Comparison of ENCODE assay signal across 13 cellular contexts in the genomic region with DNA sequence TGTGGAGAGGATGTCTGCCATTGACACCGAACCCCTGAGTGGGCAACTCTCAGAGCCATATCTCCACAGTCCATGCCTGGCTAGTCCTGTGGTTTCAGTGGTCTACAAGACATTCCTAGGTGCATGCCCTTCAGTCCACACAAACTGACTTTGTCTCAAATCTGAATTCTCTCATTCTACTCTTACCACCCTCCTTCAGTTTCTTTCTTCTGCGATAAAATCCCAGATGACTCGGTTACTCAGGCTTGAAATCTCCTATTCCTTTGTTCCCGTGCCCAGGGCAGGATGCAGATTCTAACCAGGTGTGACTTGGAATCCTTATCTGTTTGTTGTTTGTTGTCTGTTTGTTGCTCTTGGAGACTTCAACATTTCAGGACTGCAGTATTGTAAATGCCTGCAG. TPM values are rescaled to one million over a fixed set of nuclear protein-coding genes. Genes with fewer than 3 reads are reported as not detected.
DNase-seq lines count a peak whose midpoint lies in the region; ATAC-seq and TF ChIP-seq lines count a peak whose summit lies in the region.
"Had no signal": no experiment of that assay in that cellular context is flagged by ENCODE, and none has a peak within 500 bp of the region (broad histone marks: within the 10 kb centered on the region; RNA-seq: fewer than 3 reads in every experiment).

No MANE protein-coding gene starts in this region.

- DNase-seq in AG04450 (ENCODE audit: low read depth, low spot score) = no peak
- no peak for DNase-seq in ascending aorta (ENCODE audit: low spot score in 2 of 2)
- DNase-seq in lower lobe of right lung = no peak
- no peak for DNase-seq in NCI-H526 (lab: John Stamatoyannopoulos, UW)
- DNase-seq: activated CD4-positive, alpha-beta T cell treated with anti-CD3 and anti-CD28 coated beads, Interleukin-2, amount 50 U/mL, for 4 hours; activated naive CD4-positive, alpha-beta T cell treated with Interleukin-2 at 50 U/mL for 16 hours; HCEC 1CT; NCI-H774; SW 1271 had no signal

- POLR2A ChIA-PET in AG04450 (lab: Yijun Ruan, JAX) = no interaction called here

- H3K27ac ChIP-seq in AG04450 (ENCODE audit: low read depth, low read length) = peak overlapping the region; percentile 21
- peak overlapping the region; percentile 65 to 68 for H3K27ac ChIP-seq in ascending aorta
- peak overlapping the region; percentile 2 for H3K27ac ChIP-seq in lower lobe of right lung

- H3K4me3 ChIP-seq in AG04450 (ENCODE audit: low read depth, low read length) (no peak overlapping the region), ascending aorta (peak overlapping the region in 1 of 2 donors; percentile 29), lower lobe of right lung (no peak overlapping the region)

- no peaks in the 10 kb centered on the region for H3K27me3 ChIP-seq in AG04450 (ENCODE audit: control insufficient read depth, insufficient read depth, low read length)
- no peaks in the 10 kb centered on the region for H3K27me3 ChIP-seq in ascending aorta
- no peaks in the 10 kb centered on the region for H3K27me3 ChIP-seq in lower lobe of right lung (ENCODE audit: low read depth)

- intact Hi-C loops in ascending aorta (cut with DNase I) = no loop called here
- intact Hi-C loops in lower lobe of right lung (cut with DNase I) = no loop called here

- TF ChIP-seq CTCF in AG04450 (IDR thresholded peaks at IDR 0.05; ENCODE audit: low read depth, low read length) (no peak), ascending aorta (IDR thresholded peaks at IDR 0.05) (no peak), lower lobe of right lung (IDR thresholded peaks at IDR 0.05) (no peak)

- ATAC-seq in HG02610 (IDR thresholded peaks at IDR 0.05; ENCODE audit: unreplicated experiment) (peak; percentile 13), lower lobe of right lung (no peak), HG02885 (IDR thresholded peaks at IDR 0.05; ENCODE audit: poor library complexity, unreplicated experiment) (no peak), HG03175 (IDR thresholded peaks at IDR 0.05; ENCODE audit: unreplicated experiment) (no peak), esophagus mucosa (no peak)

- CTCF ChIA-PET in AG04450 (lab: Charles Lee) = interaction anchor here (0.7 to 1.9 kb wide), 3 partner anchors 9 to 58 kb away, joined by 3 to 9 read pairs (median 5); partner anchors contain the start of gene CDS2

- H3K9me3 ChIP-seq in AG04450 (ENCODE audit: control insufficient read depth, insufficient read depth, low read length) = no peaks in the 10 kb centered on the region; the same call in 1 of the 2 replicates
- H3K9me3 ChIP-seq in ascending aorta = no peaks in the 10 kb centered on the region
- H3K9me3 ChIP-seq in lower lobe of right lung = no peaks in the 10 kb centered on the region

- H3K36me3 ChIP-seq in ascending aorta = no peaks in the 10 kb centered on the region
- H3K36me3 ChIP-seq in lower lobe of right lung = peaks cover 5% of the 10 kb centered on the region

- H3K4me1 ChIP-seq in ascending aorta = peaks cover 7 to 41% of the 10 kb centered on the region in 2 donors
- H3K4me1 ChIP-seq in lower lobe of right lung = peaks cover 51% of the 10 kb centered on the region

RNA-seq across cellular contexts. Expression of gene CDS2, which starts 9.3 kb away (rescaled TPM):
- polyA plus RNA-seq in AG04450 (2011; rRNA removed) = 43.5 and 48.7 TPM in 2 replicates
- 43.9 and 71.9 TPM in 2 replicates for polyA minus RNA-seq in AG04450 (2011; rRNA and poly(A)+ RNA removed)
- 41.4 TPM for total RNA-seq in ascending aorta
- 63.3 TPM for total RNA-seq in lower lobe of right lung
- 24.5 TPM for total RNA-seq in esophagus mucosa

RNA-seq across cellular contexts. Expression of gene PCNA, which starts 16.3 kb away (rescaled TPM):
- polyA plus RNA-seq in AG04450 (2011; rRNA removed) = 118 and 134 TPM in 2 replicates
- polyA minus RNA-seq in AG04450 (2011; rRNA and poly(A)+ RNA removed) = 90.3 and 96.8 TPM in 2 replicates
- total RNA-seq in ascending aorta = 52.5 TPM
- total RNA-seq in lower lobe of right lung = 48.1 TPM
- total RNA-seq in esophagus mucosa = 81.9 TPM

RNA-seq across cellular contexts. Expression of gene TMEM230, which starts 23.2 kb away (rescaled TPM):
- polyA plus RNA-seq in AG04450 (2011; rRNA removed) = 181 and 209 TPM in 2 replicates
- polyA minus RNA-seq in AG04450 (2011; rRNA and poly(A)+ RNA removed) = 52.5 and 62.7 TPM in 2 replicates
- total RNA-seq in ascending aorta (114 TPM), lower lobe of right lung (98.9 TPM), esophagus mucosa (34.9 TPM)

Comparison
In these comparisons a context has a peak if more than half of its experiments do, and no peak if none do; other contexts are left out.
1. H3K27ac ChIP-seq: peak in every context shown above with its lines; median percentile 66 in ascending aorta; 21 in AG04450; 2 in lower lobe of right lung.